ENCODE assay signal across 13 cellular contexts in the genomic region with DNA sequence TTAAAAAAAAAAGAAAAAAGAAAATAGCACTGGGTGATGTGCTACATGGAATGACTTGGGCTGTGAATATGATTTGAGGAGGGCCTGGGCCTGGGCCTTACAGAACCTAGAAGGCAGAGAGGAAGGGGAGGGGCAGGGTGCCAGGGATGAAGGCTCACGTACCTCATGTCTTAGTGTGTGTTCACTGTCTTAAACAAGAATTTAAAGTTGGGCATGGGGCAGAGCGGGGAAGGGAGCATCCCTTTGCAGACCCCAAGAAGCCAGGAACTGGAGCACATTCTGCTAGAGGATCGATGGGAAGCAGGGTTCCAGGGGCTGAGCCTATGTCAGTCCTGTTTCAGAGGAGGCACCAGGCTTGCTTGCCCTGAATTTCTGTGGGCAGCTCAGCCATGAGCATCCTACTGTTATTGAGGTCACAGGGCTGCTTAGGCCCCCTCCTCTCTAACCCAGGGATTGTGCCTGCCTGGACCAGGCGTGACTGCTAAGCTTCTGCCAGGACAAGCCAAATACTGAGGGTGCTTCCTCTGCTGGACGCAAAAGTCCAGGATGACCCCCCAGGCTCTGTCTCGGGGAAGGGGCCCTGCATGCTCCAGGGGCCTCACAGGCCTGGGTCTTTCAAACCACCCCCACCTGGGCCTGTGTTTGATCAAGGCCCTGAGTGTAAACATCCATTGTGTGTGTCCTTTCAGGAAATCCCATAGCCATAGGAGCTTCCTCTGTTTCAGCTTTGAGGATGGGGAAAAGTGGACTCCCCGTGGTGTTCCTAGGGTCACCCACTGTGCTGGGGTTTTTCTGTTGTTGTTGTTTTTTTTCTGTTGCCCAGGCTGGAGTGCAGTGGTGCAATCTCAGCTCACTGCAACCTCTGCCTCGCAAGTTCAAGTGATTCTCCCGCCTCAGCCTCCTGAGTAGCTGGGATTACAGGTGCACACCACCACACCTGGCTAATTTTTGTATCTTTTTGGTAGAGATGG. TPM values are rescaled to one million over a fixed set of nuclear protein-coding genes. Genes with fewer than 3 reads are reported as not detected.
DNase-seq lines count a peak whose midpoint lies in the region; ATAC-seq and TF ChIP-seq lines count a peak whose summit lies in the region.
"Had no signal": no experiment of that assay in that cellular context is flagged by ENCODE, and none has a peak within 500 bp of the region (broad histone marks: within the 10 kb centered on the region; RNA-seq: fewer than 3 reads in every experiment).

No MANE protein-coding gene starts in this region.

- H3K9me3 Mint-ChIP-seq in activated T-cell treated with anti-CD3 and anti-CD28 coated beads, Interleukin-2, amount 50 U/mL, for 4 hours: no peaks in the 10 kb centered on the region
- H3K9me3 Mint-ChIP-seq in H9 (no peaks in the 10 kb centered on the region; a peak in 1 of 5 replicates), Caco-2 (ENCODE audit: unreplicated experiment) (no peaks in the 10 kb centered on the region)
- H3K9me3 Mint-ChIP-seq: brain had no signal

- H2BK20ac ChIP-seq in H9 (ENCODE audit: low read depth, low read length, poor library complexity, severe bottlenecking): no peak overlapping the region

- H2BK12ac ChIP-seq in H9 (ENCODE audit: insufficient read length, low read depth, low read length): no peak overlapping the region

- H3T11ph ChIP-seq in H9 (ENCODE audit: low read length): no peak overlapping the region

- peak; percentile 11 to 13 for DNase-seq in activated T-cell treated with anti-CD3 and anti-CD28 coated beads, Interleukin-2, amount 50 U/mL, for 48 hours
- no peak for DNase-seq in activated T-cell treated with anti-CD3 and anti-CD28 coated beads, Interleukin-2, amount 50 U/mL, for 4 hours
- DNase-seq in H9 (peak; percentile 30), esophagus muscularis mucosa (ENCODE audit: extremely low spot score) (peak; percentile 78), gastrocnemius medialis (no peak), Caco-2 (no peak), SHP77 (lab: John Stamatoyannopoulos, UW) (no peak)
- DNase-seq: GM23248, NCI-H524 had no signal

- H3K27ac ChIP-seq in H9 (ENCODE audit: insufficient read length, low read depth, low read length): no peak overlapping the region
- peak overlapping the region in 2 of 4 donors; percentile 25 to 48 for H3K27ac ChIP-seq in esophagus muscularis mucosa (replicated peaks in 1 of 4)
- peak overlapping the region in 3 of 4 donors; percentile 36 to 63 (median 53) for H3K27ac ChIP-seq in gastrocnemius medialis
- H3K27ac ChIP-seq: GM23248 had no signal

- intact Hi-C loops in esophagus muscularis mucosa (cut with DNase I): no loop called here
- intact Hi-C loops in gastrocnemius medialis (cut with DNase I; ENCODE audit: low total_unique reads): no loop called here
- intact Hi-C loops in Caco-2 (cut with micrococcal nuclease; ENCODE audit: unreplicated experiment): no loop called here

- H3K9me3 ChIP-seq in H9 (ENCODE audit: control insufficient read depth, low read depth, low read length) (no peaks in the 10 kb centered on the region), esophagus muscularis mucosa (no peaks in the 10 kb centered on the region), gastrocnemius medialis (no peaks in the 10 kb centered on the region), Caco-2 (no peaks in the 10 kb centered on the region)

- no peak overlapping the region for H3K4me2 ChIP-seq in H9 (ENCODE audit: insufficient read depth, insufficient read length, low read length)

- H3K4me3 ChIP-seq in esophagus muscularis mucosa (no peak overlapping the region), gastrocnemius medialis (no peak overlapping the region), Caco-2 (ENCODE audit: low read depth, low read length) (no peak overlapping the region)
- H3K4me3 ChIP-seq: GM23248, skin epidermis had no signal

- peaks cover 2% of the 10 kb centered on the region for H3K27me3 Mint-ChIP-seq in activated T-cell treated with anti-CD3 and anti-CD28 coated beads, Interleukin-2, amount 50 U/mL, for 4 hours (ENCODE audit: low read depth)
- no peaks in the 10 kb centered on the region; the same call in 1 of the 2 replicates for H3K27me3 Mint-ChIP-seq in H9 (ENCODE audit: low read depth)
- H3K27me3 Mint-ChIP-seq in Caco-2 (ENCODE audit: insufficient read depth, unreplicated experiment): no peaks in the 10 kb centered on the region

- no peak overlapping the region for H3K14ac ChIP-seq in H9 (ENCODE audit: insufficient read depth, low read length)

- no peak for ATAC-seq in activated T-cell treated with anti-CD3 and anti-CD28 coated beads, Interleukin-2, amount 50 U/mL, for 4 hours
- ATAC-seq in gastrocnemius medialis: no peak
- ATAC-seq in HG03378 (IDR thresholded peaks at IDR 0.05; ENCODE audit: unreplicated experiment): no peak

- H2AFZ ChIP-seq in H9 (ENCODE audit: low read length): no peak overlapping the region
- H2AFZ ChIP-seq: GM23248 had no signal

- WGBS in H9 (ENCODE audit: extremely low coverage, insufficient read length, low lambda C conversion rate): no CpG with 5 or more reads among the region's 9 CpGs
- WGBS in esophagus muscularis mucosa: 90% methylated on average over 8 of the region's 9 CpGs

- H2BK5ac ChIP-seq in H9 (ENCODE audit: insufficient read length, low read length): no peak overlapping the region

- H2BK120ac ChIP-seq in H9 (ENCODE audit: low read depth, low read length, poor library complexity, severe bottlenecking): no peak overlapping the region

- no peak overlapping the region for H3K4me3 Mint-ChIP-seq in activated T-cell treated with anti-CD3 and anti-CD28 coated beads, Interleukin-2, amount 50 U/mL, for 4 hours
- H3K4me3 Mint-ChIP-seq in H9: peak overlapping the region in 1 of 2 experiments; percentile 46; a peak in 4 of 5 replicates
- no peak overlapping the region for H3K4me3 Mint-ChIP-seq in Caco-2 (ENCODE audit: unreplicated experiment)
- H3K4me3 Mint-ChIP-seq: brain had no signal

- H4K8ac ChIP-seq in H9 (replicated peaks; ENCODE audit: insufficient read length, low read depth, low read length): no peak overlapping the region

- H3K27me3 ChIP-seq in H9 (ENCODE audit: insufficient read depth, low read length) (no peaks in the 10 kb centered on the region), esophagus muscularis mucosa (peaks cover 0 to 79% (median 10%) of the 10 kb centered on the region in 4 donors), gastrocnemius medialis (peaks cover 30 to 35% (median 33%) of the 10 kb centered on the region in 3 donors), Caco-2 (replicated peaks; ENCODE audit: control insufficient read depth, insufficient read depth, low read length) (no peaks in the 10 kb centered on the region)

- no peak overlapping the region for H4K5ac ChIP-seq in H9 (ENCODE audit: insufficient read length, low read depth, low read length)

- peaks cover 6% of the 10 kb centered on the region for H4K20me1 ChIP-seq in H9 (ENCODE audit: control insufficient read depth, insufficient read depth, insufficient read length)

- H3K36me3 ChIP-seq in esophagus muscularis mucosa: no peaks in the 10 kb centered on the region
- no peaks in the 10 kb centered on the region for H3K36me3 ChIP-seq in gastrocnemius medialis
- H3K36me3 ChIP-seq in Caco-2 (ENCODE audit: control insufficient read depth, insufficient read depth, low read length): peaks cover 14% of the 10 kb centered on the region

- no peak overlapping the region for H3K23ac ChIP-seq in H9 (ENCODE audit: insufficient read length, low read depth, low read length)

- H3K4me1 ChIP-seq in H9 (ENCODE audit: insufficient read depth, low read length): no peaks in the 10 kb centered on the region; the same call in 1 of the 2 replicates
- H3K4me1 ChIP-seq in esophagus muscularis mucosa: peaks cover 10 to 15% (median 13%) of the 10 kb centered on the region in 4 donors
- H3K4me1 ChIP-seq in gastrocnemius medialis: peaks cover 0 to 4% of the 10 kb centered on the region in 2 donors
- no peaks in the 10 kb centered on the region for H3K4me1 ChIP-seq in Caco-2

- H4K91ac ChIP-seq in H9 (ENCODE audit: insufficient read length, low read depth, low read length): no peak overlapping the region

- H2AK5ac ChIP-seq in H9 (ENCODE audit: insufficient read length, low read length): no peak overlapping the region

- peak overlapping the region in 2 of 3 experiments; percentile 50 to 81; a peak in 2 of 7 replicates for H3K27ac Mint-ChIP-seq in H9
- H3K27ac Mint-ChIP-seq in Caco-2 (ENCODE audit: unreplicated experiment): no peak overlapping the region
- H3K27ac Mint-ChIP-seq: brain had no signal

- no peak overlapping the region for H3K9ac ChIP-seq in H9 (ENCODE audit: extremely low read depth, insufficient read length, low read length)
- H3K9ac ChIP-seq: GM23248 had no signal

- peaks cover 7% of the 10 kb centered on the region for H3K23me2 ChIP-seq in H9 (ENCODE audit: insufficient read length, low read depth, low read length, poor library complexity, severe bottlenecking)

- no TSS peak for BruUV-seq in Caco-2 (replicated peaks; lab: Mats Ljungman, UMichigan)

- no peak overlapping the region for H3K18ac ChIP-seq in H9 (ENCODE audit: insufficient read length, low read depth, low read length)

- CTCF ChIA-PET in Caco-2 (lab: Charles Lee): no interaction called here

- H3K36me3 Mint-ChIP-seq in activated T-cell treated with anti-CD3 and anti-CD28 coated beads, Interleukin-2, amount 50 U/mL, for 4 hours (ENCODE audit: insufficient read depth): peaks cover 11% of the 10 kb centered on the region
- peaks cover 57 to 88% (median 81%) of the 10 kb centered on the region in 3 experiments for H3K36me3 Mint-ChIP-seq in H9 (ENCODE audit: insufficient read depth in 1 of 3, low read depth in 3 of 3)
- H3K36me3 Mint-ChIP-seq in Caco-2 (ENCODE audit: insufficient read depth, unreplicated experiment): peaks cover 92% of the 10 kb centered on the region
- H3K36me3 Mint-ChIP-seq: brain had no signal

- TF ChIP-seq POLR2A in esophagus muscularis mucosa (IDR thresholded peaks at IDR 0.05; ENCODE audit: low read depth) (no peak), gastrocnemius medialis (IDR thresholded peaks at IDR 0.05) (no peak)

- POLR2A ChIA-PET in Caco-2 (lab: Charles Lee): interaction anchor here (0.5 to 0.8 kb wide), 2 partner anchors 11 to 15 kb away, joined by 3 read pairs; no protein-coding TSS in a partner anchor

- no peak for TF ChIP-seq EP300 in esophagus muscularis mucosa (IDR thresholded peaks at IDR 0.05)

- H3K79me1 ChIP-seq in H9 (ENCODE audit: insufficient read depth, low read depth, low read length, poor library complexity, severe bottlenecking): peaks cover 14% of the 10 kb centered on the region

- in situ Hi-C loops in gastrocnemius medialis (cut with MboI; ENCODE audit: low sequenced_read_pairs in 4 of 4): loop anchor here in 1 of 4 donors (25.0 kb wide), 1 partner anchor 266 kb away; no protein-coding TSS in a partner anchor

- TF ChIP-seq CTCF in H9 (conservative IDR thresholded peaks at IDR 0.05) (no peak), esophagus muscularis mucosa (IDR thresholded peaks at IDR 0.05) (no peak), gastrocnemius medialis (IDR thresholded peaks at IDR 0.05 in 4 of 5, conservative IDR thresholded peaks at IDR 0.05 in 1 of 5) (no peak), Caco-2 (IDR thresholded peaks at IDR 0.05; ENCODE audit: insufficient read depth in 1 of 2, low read depth in 1 of 2, low read length in 1 of 2, severe bottlenecking in 1 of 2, unreplicated experiment in 1 of 2) (no peak)

- no peak overlapping the region for H3K56ac ChIP-seq in H9 (ENCODE audit: insufficient read length, low read depth, low read length)

- H3K4me1 Mint-ChIP-seq in activated T-cell treated with anti-CD3 and anti-CD28 coated beads, Interleukin-2, amount 50 U/mL, for 4 hours (ENCODE audit: low read depth): peaks cover 41% of the 10 kb centered on the region
- H3K4me1 Mint-ChIP-seq in H9: peaks cover 27% of the 10 kb centered on the region in 2 experiments
- H3K4me1 Mint-ChIP-seq in Caco-2 (ENCODE audit: low read depth, unreplicated experiment): peaks cover 13% of the 10 kb centered on the region

- peaks cover 15% of the 10 kb centered on the region; the same call in 1 of the 2 replicates for H3K79me2 ChIP-seq in H9 (ENCODE audit: insufficient read depth, low read length)

- no peak overlapping the region for H3K4ac ChIP-seq in H9 (ENCODE audit: low read depth, low read length)

- H2BK15ac ChIP-seq in H9 (ENCODE audit: low read depth, low read length): no peak overlapping the region

RNA-seq across cellular contexts. Expression of a gene that starts 4.8 kb away (rescaled TPM):
- total RNA-seq in activated T-cell treated with anti-CD3 and anti-CD28 coated beads, Interleukin-2, amount 50 U/mL, for 4 hours: 10 to 100 TPM; 14.0 to 18.7 (median 17.1) TPM
- 151 and 152 TPM in 2 replicates for total RNA-seq in H9 (2021)
- total RNA-seq in esophagus muscularis mucosa: 10 to 100 TPM in 2 of 4 donors, 1 to 10 TPM in 2; 5.1 to 19.2 (median 10.8) TPM
- 10 to 100 TPM in 1 of 4 donors, 1 to 10 TPM in 3; 2.5 to 11.4 (median 5.2) TPM for total RNA-seq in gastrocnemius medialis
- total RNA-seq in Caco-2 (2022): 172 and 197 TPM in 2 replicates
- total RNA-seq: GM23248 had no signal

RNA-seq across cellular contexts. Expression of a gene that starts 15.2 kb away (rescaled TPM):
- total RNA-seq in activated T-cell treated with anti-CD3 and anti-CD28 coated beads, Interleukin-2, amount 50 U/mL, for 4 hours: 100 to 1,000 TPM; 130 to 145 (median 144) TPM
- 113 and 123 TPM in 2 replicates for total RNA-seq in H9 (2021)
- total RNA-seq in esophagus muscularis mucosa: 100 to 1,000 TPM; 111 to 122 (median 116) TPM
- total RNA-seq in gastrocnemius medialis: 100 to 1,000 TPM; 118 to 169 (median 143) TPM
- total RNA-seq in Caco-2 (2022): 105 and 108 TPM in 2 replicates

RNA-seq across cellular contexts. Expression of a gene that starts 25.1 kb away (rescaled TPM):
- not detected for total RNA-seq in activated T-cell treated with anti-CD3 and anti-CD28 coated beads, Interleukin-2, amount 50 U/mL, for 4 hours
- total RNA-seq in H9 (2021): not detected in 2 replicates
- total RNA-seq in esophagus muscularis mucosa: not detected
- not detected for total RNA-seq in gastrocnemius medialis
- not detected in 2 replicates for total RNA-seq in Caco-2 (2022)
- total RNA-seq: GM23248; T-helper 1 cell treated with Interleukin-12 subunit alpha and Interleukin-12 subunit beta and Interleukin-4 antibody, amounts not matched to agents 30 ng/mL and 1 ng/mL, for 36 hours had no signal

RNA-seq across cellular contexts. Expression of a gene that starts 28.7 kb away (rescaled TPM):
- under 1 TPM; 0.58 to 0.81 (median 0.60) TPM for total RNA-seq in activated T-cell treated with anti-CD3 and anti-CD28 coated beads, Interleukin-2, amount 50 U/mL, for 4 hours
- total RNA-seq in H9 (2021) (0.52 and 0.83 TPM in 2 replicates), esophagus muscularis mucosa (not detected), gastrocnemius medialis (not detected), Caco-2 (2022) (not detected in 2 replicates)
- total RNA-seq: GM23248 had no signal

RNA-seq across cellular contexts. Expression of a gene that starts 38.4 kb away (rescaled TPM):
- under 1 TPM in 1 of 3 donors, not detected in 2; 0.29 TPM for total RNA-seq in activated T-cell treated with anti-CD3 and anti-CD28 coated beads, Interleukin-2, amount 50 U/mL, for 4 hours
- 0.13 TPM in 1 of 2 replicates, not detected in the other for total RNA-seq in H9 (2021)
- total RNA-seq in esophagus muscularis mucosa: 1 to 10 TPM in 2 of 4 donors, under 1 TPM in 1, not detected in 1; 0.65 to 2.4 (median 1.2) TPM
- total RNA-seq in gastrocnemius medialis: 1 to 10 TPM in 1 of 4 donors, under 1 TPM in 1, not detected in 2; 0.24 to 1.5 TPM
- 0.41 TPM in 1 of 2 replicates, not detected in the other for total RNA-seq in Caco-2 (2022)
- total RNA-seq: GM23248 had no signal

Comparison
In these comparisons a context has a peak if more than half of its experiments do, and no peak if none do; other contexts are left out.
1. DNase-seq: peak in activated T-cell treated with anti-CD3 and anti-CD28 coated beads, Interleukin-2, amount 50 U/mL, for 48 hours (2 of 2), H9 (single experiment) and esophagus muscularis mucosa (single experiment); none in activated T-cell treated with anti-CD3 and anti-CD28 coated beads, Interleukin-2, amount 50 U/mL, for 4 hours (single experiment), gastrocnemius medialis (0 of 2), Caco-2 (0 of 2) and SHP77 (0 of 2).